ENCODE assay signal across 8 cellular contexts in genomic region chr5:18465833-18466681, GRCh38.
DNase-seq lines count a peak whose midpoint lies in the region; ATAC-seq, FAIRE-seq and TF ChIP-seq lines count a peak whose summit lies in the region.

No MANE protein-coding gene starts in this region.

- DNase-seq in C1 segment of cervical spinal cord (lab: John Stamatoyannopoulos, UW) (peak in 12 of 14 donors; percentile 3 to 84 (median 39)), NCI-H2107 treated with DMSO at 0.1 percent for 48 hours (lab: John Stamatoyannopoulos, UW; ENCODE audit: unreplicated experiment) (peak; percentile 18), fibroblast of lung (ENCODE audit: low read depth in 2 of 2) (peak; percentile 43 to 56), pancreas (peak in 3 of 6 donors; percentile 13 to 61 (median 43))

- no peak overlapping the region for H3K27ac ChIP-seq in VCaP
- no peak overlapping the region for H3K27ac ChIP-seq in fibroblast of lung (ENCODE audit: insufficient read depth, low read length)
- H3K27ac ChIP-seq in pancreas, result no peak overlapping the region

- H3K4me3 ChIP-seq in fibroblast of lung (replicated peaks in 1 of 4; ENCODE audit: control extremely low read depth in 1 of 4, insufficient read depth in 1 of 4, low read depth in 3 of 4, low read length in 4 of 4) (no peak overlapping the region), pancreas (no peak overlapping the region)

- H3K9me3 ChIP-seq in fibroblast of lung (ENCODE audit: control insufficient read depth, insufficient read depth, low read depth, low read length) (no peaks in the 10 kb centered on the region), pancreas (no peaks in the 10 kb centered on the region)

- H3K36me3 ChIP-seq in fibroblast of lung (ENCODE audit: control insufficient read depth, insufficient read depth, low read length) (no peaks in the 10 kb centered on the region), pancreas (no peaks in the 10 kb centered on the region)

- H2AFZ ChIP-seq in fibroblast of lung (ENCODE audit: low read length), result no peak overlapping the region

- peak; percentile 87 for TF ChIP-seq CTCF in VCaP (conservative IDR thresholded peaks at IDR 0.05)
- TF ChIP-seq CTCF in fibroblast of lung (conservative IDR thresholded peaks at IDR 0.05 in 1 of 2, IDR thresholded peaks at IDR 0.05 in 1 of 2; ENCODE audit: low read depth in 1 of 2, low read length in 2 of 2), result peak in 1 of 2 donors; percentile 65
- TF ChIP-seq CTCF in pancreas (IDR thresholded peaks at IDR 0.05), result peak in 3 of 4 donors; percentile 38 to 59 (median 51)

- no peak overlapping the region for H3K4me2 ChIP-seq in fibroblast of lung (ENCODE audit: extremely low read depth, insufficient read depth, low read length)

- intact Hi-C loops in pancreas (cut with DNase I), result loop anchor here in 1 of 3 donors (10.0 kb wide), 1 partner anchor 239 kb away; no protein-coding TSS in a partner anchor

- ATAC-seq in GM18873 (IDR thresholded peaks at IDR 0.05; ENCODE audit: low FRiP score, unreplicated experiment) (peak; percentile 76), HG03103 (IDR thresholded peaks at IDR 0.05; ENCODE audit: low read depth, unreplicated experiment) (peak; percentile 83), pancreas (peak in 3 of 4 donors; percentile 51 to 90 (median 85)), HG02973 (IDR thresholded peaks at IDR 0.05; ENCODE audit: unreplicated experiment) (no peak)

- H3K4me1 ChIP-seq in fibroblast of lung (ENCODE audit: control insufficient read depth, extremely low read depth, insufficient read depth, low read length) (no peaks in the 10 kb centered on the region), pancreas (no peaks in the 10 kb centered on the region)

- no peaks in the 10 kb centered on the region for H3K79me2 ChIP-seq in fibroblast of lung (ENCODE audit: control insufficient read depth, insufficient read depth, low read length)

- H3K27me3 ChIP-seq in fibroblast of lung (ENCODE audit: control insufficient read depth, insufficient read depth, low read length) (no peaks in the 10 kb centered on the region), pancreas (no peaks in the 10 kb centered on the region)

- 46 to 51% methylated on average over 11 of the region's 11 CpGs for WGBS in pancreas, 2 donors

- no peak overlapping the region for H3K9ac ChIP-seq in fibroblast of lung (ENCODE audit: insufficient read depth, low read length)

- H4K20me1 ChIP-seq in fibroblast of lung (ENCODE audit: control insufficient read depth, extremely low read depth, insufficient read depth, low read length), result no peaks in the 10 kb centered on the region

- no peak for FAIRE-seq in pancreas (lab: Jason Lieb, UNC)
